Comparison of ENCODE assay signal across 13 cellular contexts in the genomic region with DNA sequence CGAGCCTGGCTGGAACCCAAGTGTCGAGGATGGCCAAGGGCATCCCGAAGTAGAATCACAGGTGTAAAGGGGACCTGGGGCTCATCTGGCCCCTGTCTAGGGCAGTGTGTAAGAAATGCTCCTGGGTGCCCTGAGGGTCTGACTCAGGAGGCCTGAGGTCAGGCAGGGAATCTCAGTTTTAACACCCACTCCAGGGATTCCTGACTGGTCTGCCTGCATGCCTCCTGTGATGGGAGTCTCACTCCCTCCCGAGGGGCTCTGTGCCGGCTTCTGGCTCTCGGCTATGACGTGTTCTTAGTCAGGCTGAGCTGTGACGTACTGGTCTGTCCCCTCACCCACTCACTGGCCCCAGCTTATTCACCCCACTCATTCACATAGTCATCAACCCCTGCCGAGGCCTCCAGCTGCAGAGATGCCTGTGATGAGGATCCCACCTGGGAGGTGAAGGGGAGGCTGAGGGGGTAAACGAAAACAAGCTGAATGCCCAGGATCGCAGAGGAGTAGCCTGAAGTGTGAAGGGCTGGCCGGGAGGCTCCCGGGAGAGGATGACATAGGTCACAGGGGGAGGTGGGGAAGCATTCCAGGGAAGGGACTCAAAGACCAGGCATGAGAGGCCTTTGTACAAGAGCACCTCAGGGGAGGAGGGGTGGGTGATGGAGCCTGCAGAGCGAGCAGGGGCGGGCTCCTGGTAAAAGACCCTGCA. TPM values are rescaled to one million over a fixed set of nuclear protein-coding genes. Genes with fewer than 3 reads are reported as not detected.
A peak's percentile ranks its signal among the peaks of the same experiment; 100 is the strongest.
DNase-seq lines count a peak whose midpoint lies in the region; ATAC-seq and TF ChIP-seq lines count a peak whose summit lies in the region.
"Had no signal": no experiment of that assay in that cellular context is flagged by ENCODE, and none has a peak within 500 bp of the region (broad histone marks: within the 10 kb centered on the region; RNA-seq: fewer than 3 reads in every experiment).

No MANE protein-coding gene starts in this region.

- TF ChIP-seq CTCF in GM23338 (conservative IDR thresholded peaks at IDR 0.05; ENCODE audit: low read depth in 2 of 2), result no peak
- TF ChIP-seq CTCF in smooth muscle cell (IDR thresholded peaks at IDR 0.05; ENCODE audit: borderline replicate concordance, insufficient read depth, poor library complexity, severe bottlenecking), result no peak

- no peaks in the 10 kb centered on the region for H3K9me3 Mint-ChIP-seq in GM23338
- H3K9me3 Mint-ChIP-seq: CD8-positive, alpha-beta memory T cell had no signal

- H3K9me2 ChIP-seq in GM23338 (ENCODE audit: insufficient read depth), result no peaks in the 10 kb centered on the region

- H3K4me3 ChIP-seq in GM23338 (no peak overlapping the region), smooth muscle cell (no peak overlapping the region)

- peak overlapping the region; percentile 70; the same call in 1 of the 2 replicates for H3K27ac Mint-ChIP-seq in GM23338
- H3K27ac Mint-ChIP-seq: activated naive CD8-positive, alpha-beta T cell had no signal

- no peak overlapping the region for H2AFZ ChIP-seq in GM23338
- no peak overlapping the region for H2AFZ ChIP-seq in smooth muscle cell (ENCODE audit: low read depth)

- no peaks in the 10 kb centered on the region for H3K9me3 ChIP-seq in smooth muscle cell (replicated peaks; ENCODE audit: low read depth)

- H3F3A ChIP-seq in GM23338 (replicated peaks; ENCODE audit: low read depth), result no peaks in the 10 kb centered on the region
- no peaks in the 10 kb centered on the region for H3F3A ChIP-seq in smooth muscle cell (ENCODE audit: low read depth)

- WGBS in smooth muscle cell (ENCODE audit: low lambda C conversion rate), result 65% methylated on average over 15 of the region's 15 CpGs

- no peak overlapping the region for H3K27ac ChIP-seq in GM23338 (ENCODE audit: low read depth)
- H3K27ac ChIP-seq in smooth muscle cell (ENCODE audit: low read depth), result peak overlapping the region; percentile 74

- H3K4me2 ChIP-seq in GM23338, result no peak overlapping the region
- H3K4me2 ChIP-seq in smooth muscle cell, result no peak overlapping the region

- H3K9ac ChIP-seq in smooth muscle cell (ENCODE audit: low read depth), result no peak overlapping the region

- H3K36me3 ChIP-seq in GM23338 (ENCODE audit: insufficient read depth), result peaks cover 1% of the 10 kb centered on the region; the same call in 1 of the 2 replicates
- H3K36me3 ChIP-seq in smooth muscle cell (ENCODE audit: low read depth), result no peaks in the 10 kb centered on the region

- no peaks in the 10 kb centered on the region for H3K4me1 ChIP-seq in GM23338 (ENCODE audit: insufficient read depth)
- peaks cover 3% of the 10 kb centered on the region for H3K4me1 ChIP-seq in smooth muscle cell (ENCODE audit: low read depth)

- peaks cover 18% of the 10 kb centered on the region for H3K27me3 Mint-ChIP-seq in GM23338 (ENCODE audit: insufficient read depth, low read depth, poor library complexity)
- H3K27me3 Mint-ChIP-seq: activated naive CD8-positive, alpha-beta T cell; CD8-positive, alpha-beta memory T cell had no signal

- H3K36me3 Mint-ChIP-seq in GM23338 (ENCODE audit: low read depth), result peaks cover 33% of the 10 kb centered on the region
- H3K36me3 Mint-ChIP-seq: activated naive CD8-positive, alpha-beta T cell had no signal

- H3K79me2 ChIP-seq in GM23338 (replicated peaks; ENCODE audit: insufficient read depth) (0 out of 2 replicates have a peak, but pooled peaks cover 3% of the 10 kb centered on the region), smooth muscle cell (ENCODE audit: low read depth) (no peaks in the 10 kb centered on the region)

- ATAC-seq in GM23338 (peak; percentile 10; the same call in 2 of the 3 replicates), HG02571 (IDR thresholded peaks at IDR 0.05; ENCODE audit: unreplicated experiment) (no peak)
- ATAC-seq: sciatic nerve had no signal

- no peaks in the 10 kb centered on the region for H3K27me3 ChIP-seq in GM23338 (ENCODE audit: insufficient read depth)
- no peaks in the 10 kb centered on the region for H3K27me3 ChIP-seq in smooth muscle cell (ENCODE audit: low read depth)

- 0 out of 3 replicates have a peak, but pooled peaks cover 2% of the 10 kb centered on the region for H3K4me1 Mint-ChIP-seq in GM23338
- H3K4me1 Mint-ChIP-seq: CD8-positive, alpha-beta memory T cell had no signal

- H3K4me3 Mint-ChIP-seq in GM23338, result no peak overlapping the region
- H3K4me3 Mint-ChIP-seq: activated naive CD8-positive, alpha-beta T cell; CD8-positive, alpha-beta memory T cell had no signal

- H4K20me1 ChIP-seq in GM23338 (replicated peaks; ENCODE audit: insufficient read depth) (peaks cover 3% of the 10 kb centered on the region; the same call in 1 of the 2 replicates), smooth muscle cell (ENCODE audit: low read depth) (no peaks in the 10 kb centered on the region)

- DNase-seq in GM23338 (ENCODE audit: low spot score), result no peak
- DNase-seq in T1000 (lab: John Stamatoyannopoulos, UW), result peak; percentile 44
- DNase-seq in hepatic stellate cell (ENCODE audit: low spot score), result peak; percentile 65
- DNase-seq in smooth muscle cell (lab: John Stamatoyannopoulos, UW; ENCODE audit: unreplicated experiment), result no peak
- no peak for DNase-seq in NOMO-1 treated with DMSO at 0.1 percent for 48 hours (lab: John Stamatoyannopoulos, UW; ENCODE audit: unreplicated experiment)
- no peak for DNase-seq in GF-D8 (lab: John Stamatoyannopoulos, UW)
- no peak for DNase-seq in AML-193 (lab: John Stamatoyannopoulos, UW)
- DNase-seq: CD8-positive, alpha-beta memory T cell; NCI-H1048; NCI-H524 treated with DMSO at 0.1 percent for 48 hours had no signal

TF ChIP-seq in GM23338, 12 proteins besides CTCF, POLR2A, EP300 and RAD21:
- TF ChIP-seq EZH2 (IDR thresholded peaks at IDR 0.05; ENCODE audit: low read depth, unreplicated experiment), result no peak
- no peak for TF ChIP-seq CREB1 (CRISPR knock-in tag; IDR thresholded peaks at IDR 0.05; ENCODE audit: low read depth)
- TF ChIP-seq ZNF331 (CRISPR knock-in tag; IDR thresholded peaks at IDR 0.05; ENCODE audit: low read depth), result no peak
- no peak for TF ChIP-seq NANOG (IDR thresholded peaks at IDR 0.05; ENCODE audit: borderline replicate concordance)
- TF ChIP-seq JUNB (IDR thresholded peaks at IDR 0.05; ENCODE audit: unreplicated experiment), result no peak
- no peak for TF ChIP-seq STAT1 (IDR thresholded peaks at IDR 0.05; ENCODE audit: unreplicated experiment)
- no peak for TF ChIP-seq ZNF114 (CRISPR knock-in tag; IDR thresholded peaks at IDR 0.05)

RNA-seq across cellular contexts. Expression of a gene that starts 23.7 kb away (rescaled TPM):
- total RNA-seq in GM23338 (2014; rRNA removed; shearing (Covaris generic)), result 44.5 and 46.6 TPM in 2 replicates
- polyA plus RNA-seq in GM23338 (2016; fragmentation: Nextera tagmentation; extraction: Ambion mirVana), result 7.6 and 8.5 TPM in 2 replicates
- 10.0 and 14.2 TPM in 2 replicates for total RNA-seq in smooth muscle cell
- polyA plus RNA-seq in smooth muscle cell, result 8.2 and 16.0 TPM in 2 replicates

RNA-seq across cellular contexts. Expression of a gene that starts 28.9 kb away (rescaled TPM):
- total RNA-seq in GM23338 (2014; rRNA removed; shearing (Covaris generic)), result 0.10 TPM in 1 of 2 replicates, not detected in the other
- polyA plus RNA-seq in GM23338 (2016; fragmentation: Nextera tagmentation; extraction: Ambion mirVana) (not detected in 2 replicates), smooth muscle cell (not detected in 2 replicates)
- total RNA-seq in smooth muscle cell, result not detected in 2 replicates
- total RNA-seq: CD8-positive, alpha-beta memory T cell; sciatic nerve had no signal
- polyA plus RNA-seq: CD8-positive, alpha-beta memory T cell had no signal

Comparison
In these comparisons a context has a peak if more than half of its experiments do, and no peak if none do; other contexts are left out.
1. DNase-seq: peak in T1000 (single experiment) and hepatic stellate cell (single experiment); none in GM23338 (single experiment), smooth muscle cell (single experiment), NOMO-1 treated with DMSO at 0.1 percent for 48 hours (single experiment), GF-D8 (single experiment) and AML-193 (0 of 2).